In genomic region chr3:185046623-185047022, GRCh38 we compare ENCODE assay signal across 23 cellular contexts.
DNase-seq lines count a peak whose midpoint lies in the region; ATAC-seq and TF ChIP-seq lines count a peak whose summit lies in the region.
"Had no signal": no experiment of that assay in that cellular context is flagged by ENCODE, and none has a peak within 500 bp of the region (broad histone marks: within the 10 kb centered on the region; RNA-seq: fewer than 3 reads in every experiment).

No MANE protein-coding gene starts in this region.

- no peak for ATAC-seq in heart left ventricle
- ATAC-seq in Right ventricle myocardium inferior = no peak
- no peak for ATAC-seq in HG03039 (IDR thresholded peaks at IDR 0.05; ENCODE audit: unreplicated experiment)
- no peak for ATAC-seq in stimulated activated effector memory CD8-positive, alpha-beta T cell treated with anti-CD3 and anti-CD28 coated beads, Interleukin-12 subunit alpha, Interleukin-12 subunit beta, amount 100 ng/mL, for 72 hours

- H2BK12ac ChIP-seq in mesenchymal stem cell (ENCODE audit: low read length in 2 of 2) = no peak overlapping the region

- H3K4me2 ChIP-seq in mesenchymal stem cell (ENCODE audit: low read length, poor library complexity, severe bottlenecking) = no peak overlapping the region

- no peak overlapping the region for H2BK5ac ChIP-seq in mesenchymal stem cell (ENCODE audit: low read depth, low read length, poor library complexity, severe bottlenecking)

- no peak overlapping the region for H2BK120ac ChIP-seq in mesenchymal stem cell (ENCODE audit: low read depth, low read length)

- no peaks in the 10 kb centered on the region for H3K9me3 Mint-ChIP-seq in stimulated activated effector memory CD8-positive, alpha-beta T cell treated with anti-CD3 and anti-CD28 coated beads, Interleukin-12 subunit alpha, Interleukin-12 subunit beta, amount 100 ng/mL, for 72 hours

- H3K23ac ChIP-seq in mesenchymal stem cell (ENCODE audit: low read length in 2 of 2) = no peak overlapping the region

- H4K8ac ChIP-seq in mesenchymal stem cell (ENCODE audit: low read length) = no peak overlapping the region

- TF ChIP-seq POLR2A in heart left ventricle (IDR thresholded peaks at IDR 0.05) (no peak), spleen (IDR thresholded peaks at IDR 0.05) (no peak), uterus (IDR thresholded peaks at IDR 0.05) (no peak)

- H3K4me3 ChIP-seq in heart left ventricle (no peak overlapping the region), duodenal mucosa (ENCODE audit: low read depth in 1 of 2, low read length in 2 of 2) (peak overlapping the region in 1 of 2 donors; percentile 25), mesenchymal stem cell (ENCODE audit: insufficient read depth in 1 of 2, low read depth in 1 of 2, low read length in 2 of 2) (peak overlapping the region in 1 of 2 experiments; percentile 20), spleen (no peak overlapping the region), uterus (no peak overlapping the region)
- H3K4me3 ChIP-seq: MG63 had no signal

- no peak overlapping the region for H3K18ac ChIP-seq in mesenchymal stem cell (ENCODE audit: low read depth in 1 of 2, low read length in 2 of 2)

- H2AK5ac ChIP-seq in mesenchymal stem cell (ENCODE audit: low read length, severe bottlenecking) = no peak overlapping the region

- no peak for TF ChIP-seq CTCF in heart left ventricle (IDR thresholded peaks at IDR 0.05)
- no peak for TF ChIP-seq CTCF in spleen (IDR thresholded peaks at IDR 0.05 in 8 of 11, conservative IDR thresholded peaks at IDR 0.05 in 3 of 11)
- TF ChIP-seq CTCF in uterus (IDR thresholded peaks at IDR 0.05) = no peak

- H3K9ac ChIP-seq in duodenal mucosa (ENCODE audit: low read depth in 1 of 2, low read length in 2 of 2) (no peak overlapping the region), mesenchymal stem cell (ENCODE audit: low read length) (peak overlapping the region; percentile 72)

- H3K4me3 Mint-ChIP-seq in stimulated activated effector memory CD8-positive, alpha-beta T cell treated with anti-CD3 and anti-CD28 coated beads, Interleukin-12 subunit alpha, Interleukin-12 subunit beta, amount 100 ng/mL, for 72 hours = no peak overlapping the region
- H3K4me3 Mint-ChIP-seq: CD14-positive monocyte; CD8-positive, alpha-beta memory T cell had no signal

- H3K9me3 ChIP-seq in heart left ventricle (no peaks in the 10 kb centered on the region), duodenal mucosa (ENCODE audit: control insufficient read depth in 1 of 2, low read length in 2 of 2) (no peaks in the 10 kb centered on the region), mesenchymal stem cell (ENCODE audit: control insufficient read depth, low read length) (no peaks in the 10 kb centered on the region), spleen (no peaks in the 10 kb centered on the region), uterus (no peaks in the 10 kb centered on the region)
- H3K9me3 ChIP-seq: BE2C, MG63 had no signal

- H4K91ac ChIP-seq in mesenchymal stem cell (ENCODE audit: low read length) = no peak overlapping the region

- no peak overlapping the region for H2BK15ac ChIP-seq in mesenchymal stem cell (ENCODE audit: low read depth, poor library complexity, severe bottlenecking)

- H3K36me3 ChIP-seq in heart left ventricle (peaks cover 0 to 36% (median 32%) of the 10 kb centered on the region in 9 donors), duodenal mucosa (ENCODE audit: control insufficient read depth in 1 of 2, insufficient read depth in 2 of 2, low read length in 2 of 2) (peaks cover 28 to 35% of the 10 kb centered on the region in 2 donors), mesenchymal stem cell (ENCODE audit: control insufficient read depth in 1 of 2, insufficient read depth in 2 of 2, low read depth in 1 of 2, low read length in 2 of 2) (peaks cover 37 to 38% of the 10 kb centered on the region in 2 experiments), spleen (peaks cover 8 to 79% (median 39%) of the 10 kb centered on the region in 6 donors), uterus (no peaks in the 10 kb centered on the region)

- intact Hi-C loops in heart left ventricle (cut with DNase I) (loop anchor here in 1 of 10 donors (10.0 kb wide), 1 partner anchor 128 kb away; no protein-coding TSS in a partner anchor), Right ventricle myocardium inferior (cut with DNase I) (no loop called here), spleen (cut with DNase I; ENCODE audit: low total_unique reads) (no loop called here), uterus (cut with DNase I; ENCODE audit: low total_unique reads) (no loop called here)

- H3K27me3 ChIP-seq in heart left ventricle (no peaks in the 10 kb centered on the region), duodenal mucosa (ENCODE audit: control insufficient read depth in 1 of 2, insufficient read depth in 2 of 2, low read length in 2 of 2) (no peaks in the 10 kb centered on the region), mesenchymal stem cell (ENCODE audit: control insufficient read depth in 1 of 2, insufficient read depth in 1 of 2, low read length in 2 of 2) (no peaks in the 10 kb centered on the region), spleen (replicated peaks in 1 of 7) (no peaks in the 10 kb centered on the region), uterus (no peaks in the 10 kb centered on the region)
- H3K27me3 ChIP-seq: BE2C, MG63 had no signal

- H3K4me1 ChIP-seq in heart left ventricle (peaks cover 0 to 37% (median 25%) of the 10 kb centered on the region in 12 donors), duodenal mucosa (ENCODE audit: control insufficient read depth in 1 of 2, insufficient read depth in 2 of 2, low read length in 2 of 2) (peaks cover 25 to 31% of the 10 kb centered on the region in 2 donors), mesenchymal stem cell (ENCODE audit: control insufficient read depth, insufficient read depth, low read depth, low read length) (no peaks in the 10 kb centered on the region), spleen (peaks cover 0 to 27% (median 5%) of the 10 kb centered on the region in 6 donors), uterus (peaks cover 0 to 3% of the 10 kb centered on the region in 2 donors)
- H3K4me1 ChIP-seq: BE2C had no signal

- DNase-seq in heart left ventricle (no peak), Right ventricle myocardium inferior (ENCODE audit: missing footprints) (no peak), mesenchymal stem cell (no peak), spleen (no peak), uterus (no peak)
- no peak for DNase-seq in stimulated activated effector memory CD8-positive, alpha-beta T cell treated with anti-CD3 and anti-CD28 coated beads, Interleukin-12 subunit alpha, Interleukin-12 subunit beta, amount 100 ng/mL, for 72 hours (ENCODE audit: low spot score in 2 of 2)
- DNase-seq: BE2C; CD8-positive, alpha-beta memory T cell; DND-41; IMR-90; KG1; MG63; NCI-H1105 treated with DMSO at 0.1 percent for 48 hours; NCI-H146; NCI-H1930; NCI-H2107; NCI-H524; NCI-H748 treated with DMSO at 0.1 percent for 48 hours; SHP77 had no signal

- H3K4me1 Mint-ChIP-seq in stimulated activated effector memory CD8-positive, alpha-beta T cell treated with anti-CD3 and anti-CD28 coated beads, Interleukin-12 subunit alpha, Interleukin-12 subunit beta, amount 100 ng/mL, for 72 hours = no peaks in the 10 kb centered on the region
- H3K4me1 Mint-ChIP-seq: CD8-positive, alpha-beta memory T cell had no signal

- 67 to 85% (median 82%) methylated on average over 4 of the region's 4 CpGs for WGBS in heart left ventricle, 4 donors
- 93% methylated on average over 4 of the region's 4 CpGs for WGBS in mesenchymal stem cell
- WGBS in spleen, 5 donors = 57 to 87% (median 75%) methylated on average over 4 of the region's 4 CpGs

- H2AFZ ChIP-seq in mesenchymal stem cell (ENCODE audit: low read depth, low read length) = no peak overlapping the region

- H3K36me3 Mint-ChIP-seq in stimulated activated effector memory CD8-positive, alpha-beta T cell treated with anti-CD3 and anti-CD28 coated beads, Interleukin-12 subunit alpha, Interleukin-12 subunit beta, amount 100 ng/mL, for 72 hours = peaks cover 31% of the 10 kb centered on the region

- H3K14ac ChIP-seq in mesenchymal stem cell (ENCODE audit: low read length in 2 of 2) = no peak overlapping the region

- H3K27ac ChIP-seq in heart left ventricle (peak overlapping the region in 7 of 12 donors; percentile 66 to 82 (median 71)), duodenal mucosa (ENCODE audit: low read depth, low read length) (peak overlapping the region; percentile 26), mesenchymal stem cell (ENCODE audit: low read length, poor library complexity, severe bottlenecking) (no peak overlapping the region), spleen (peak overlapping the region; percentile 44 to 85 (median 68)), uterus (no peak overlapping the region)
- H3K27ac ChIP-seq: 22Rv1 had no signal

- H3K27ac Mint-ChIP-seq in stimulated activated effector memory CD8-positive, alpha-beta T cell treated with anti-CD3 and anti-CD28 coated beads, Interleukin-12 subunit alpha, Interleukin-12 subunit beta, amount 100 ng/mL, for 72 hours = no peak overlapping the region

- H3K4ac ChIP-seq in mesenchymal stem cell (ENCODE audit: low read depth in 1 of 2, low read length in 2 of 2) = no peak overlapping the region

- H3K79me1 ChIP-seq in mesenchymal stem cell (replicated peaks; ENCODE audit: low read length, poor library complexity, severe bottlenecking) = no peaks in the 10 kb centered on the region

Comparison
In these comparisons a context has a peak if more than half of its experiments do, and no peak if none do; other contexts are left out.
1. H3K27ac ChIP-seq: peak in heart left ventricle (7 of 12), duodenal mucosa (single experiment) and spleen (8 of 8); none in mesenchymal stem cell (single experiment) and uterus (0 of 2).